ENCODE assay signal across 24 cellular contexts in genomic region chr1:28291711-28292110, GRCh38.
"Had no signal": no experiment of that assay in that cellular context is flagged by ENCODE, and none has a peak within 500 bp of the region (broad histone marks: within the 10 kb centered on the region; RNA-seq: fewer than 3 reads in every experiment).

No MANE protein-coding gene starts in this region.

- H3K9me3 ChIP-seq: gastroesophageal sphincter, uterus had no signal

- H3K27me3 ChIP-seq: gastroesophageal sphincter, uterus had no signal

- H3K4me3 ChIP-seq: coronary artery, gastroesophageal sphincter, uterus had no signal

- H3K4me1 ChIP-seq: gastroesophageal sphincter, uterus had no signal

- DNase-seq: activated CD4-positive, alpha-beta T cell treated with anti-CD3 and anti-CD28 coated beads, Interleukin-2, amount 50 U/mL, for 1 hour; activated CD4-positive, CD25-positive, alpha-beta regulatory T cell treated with anti-CD3 and anti-CD28 coated beads, Interleukin-2, amount 50 U/mL, for 72 hours; activated CD8-positive, alpha-beta T cell treated with anti-CD3 and anti-CD28 coated beads, Interleukin-2, amount 10 ng/mL, durations not matched to agents 7 days and 5 days; activated naive CD8-positive, alpha-beta T cell treated with anti-CD3 and anti-CD28 coated beads for 36 hours; amygdala; endodermal cell; head of caudate nucleus; hypothalamus; islet precursor cell; left cardiac atrium; nucleus accumbens; small intestine; stimulated activated CD4-positive, alpha-beta T cell treated with anti-CD3 and anti-CD28 coated beads, Interleukin-15, amount 100 ng/mL, for 24 hours; stimulated activated naive B cell treated with anti-CD40 and anti-IgM and Interleukin-4, amounts not matched to agents 10 μg/mL and 1 μg/mL and 100 μg/mL, for 72 hours; trophoblast cell; uterus had no signal

- ATAC-seq: activated CD8-positive, alpha-beta T cell treated with anti-CD3 and anti-CD28 coated beads, Interleukin-2, amount 10 ng/mL, durations not matched to agents 7 days and 5 days; activated T-helper 17 cell treated with anti-CD3 and anti-CD28 coated beads, Interleukin-2, amount 50 U/mL, for 72 hours; gastroesophageal sphincter; left cardiac atrium; natural killer cell treated with Interleukin-12 subunit alpha and Interleukin-12 subunit beta and Interleukin-15 and Interleukin-18, amount 100 ng/mL, for 72 hours; sciatic nerve; stimulated activated naive B cell treated with anti-CD40 and anti-IgM and Interleukin-4, amounts not matched to agents 10 μg/mL and 1 μg/mL and 100 μg/mL, for 72 hours had no signal

- H3K4me3 Mint-ChIP-seq: activated CD8-positive, alpha-beta T cell treated with anti-CD3 and anti-CD28 coated beads, Interleukin-2, amount 10 ng/mL, durations not matched to agents 7 days and 5 days; activated naive CD8-positive, alpha-beta T cell treated with anti-CD3 and anti-CD28 coated beads for 36 hours; activated T-helper 17 cell treated with anti-CD3 and anti-CD28 coated beads, Interleukin-2, amount 50 U/mL, for 72 hours; endodermal cell; memory B cell; natural killer cell treated with Interleukin-12 subunit alpha and Interleukin-12 subunit beta and Interleukin-15 and Interleukin-18, amount 100 ng/mL, for 72 hours; stimulated activated naive B cell treated with anti-CD40 and anti-IgM and Interleukin-4, amounts not matched to agents 10 μg/mL and 1 μg/mL and 100 μg/mL, for 72 hours; T-helper 2 cell treated with Interferon-gamma antibody and Interleukin-4, amounts not matched to agents 5 μg/mL and 100 μg/mL, for 36 hours had no signal

- H3K4me1 Mint-ChIP-seq: activated naive CD8-positive, alpha-beta T cell treated with anti-CD3 and anti-CD28 coated beads for 36 hours; activated T-helper 17 cell treated with anti-CD3 and anti-CD28 coated beads, Interleukin-2, amount 50 U/mL, for 72 hours; memory B cell; stimulated activated naive B cell treated with anti-CD40 and anti-IgM and Interleukin-4, amounts not matched to agents 10 μg/mL and 1 μg/mL and 100 μg/mL, for 72 hours had no signal

- H3K36me3 ChIP-seq: gastroesophageal sphincter, uterus had no signal

- H3K27ac Mint-ChIP-seq: activated CD8-positive, alpha-beta T cell treated with anti-CD3 and anti-CD28 coated beads, Interleukin-2, amount 10 ng/mL, durations not matched to agents 7 days and 5 days; activated naive CD8-positive, alpha-beta T cell treated with anti-CD3 and anti-CD28 coated beads for 36 hours; activated T-helper 17 cell treated with anti-CD3 and anti-CD28 coated beads, Interleukin-2, amount 50 U/mL, for 72 hours; memory B cell; natural killer cell treated with Interleukin-12 subunit alpha and Interleukin-12 subunit beta and Interleukin-15 and Interleukin-18, amount 100 ng/mL, for 72 hours; stimulated activated naive B cell treated with anti-CD40 and anti-IgM and Interleukin-4, amounts not matched to agents 10 μg/mL and 1 μg/mL and 100 μg/mL, for 72 hours; T-helper 2 cell treated with Interferon-gamma antibody and Interleukin-4, amounts not matched to agents 5 μg/mL and 100 μg/mL, for 36 hours had no signal

- H3K27me3 Mint-ChIP-seq: natural killer cell treated with Interleukin-12 subunit alpha and Interleukin-12 subunit beta and Interleukin-15 and Interleukin-18, amount 100 ng/mL, for 72 hours had no signal

- H3K36me3 Mint-ChIP-seq: activated naive CD8-positive, alpha-beta T cell treated with anti-CD3 and anti-CD28 coated beads for 36 hours; memory B cell; natural killer cell treated with Interleukin-12 subunit alpha and Interleukin-12 subunit beta and Interleukin-15 and Interleukin-18, amount 100 ng/mL, for 72 hours; stimulated activated naive B cell treated with anti-CD40 and anti-IgM and Interleukin-4, amounts not matched to agents 10 μg/mL and 1 μg/mL and 100 μg/mL, for 72 hours had no signal

- H3K27ac ChIP-seq: coronary artery, gastroesophageal sphincter, uterus, VCaP had no signal
